ENCODE assay signal across 1 cellular context in the genomic region with DNA sequence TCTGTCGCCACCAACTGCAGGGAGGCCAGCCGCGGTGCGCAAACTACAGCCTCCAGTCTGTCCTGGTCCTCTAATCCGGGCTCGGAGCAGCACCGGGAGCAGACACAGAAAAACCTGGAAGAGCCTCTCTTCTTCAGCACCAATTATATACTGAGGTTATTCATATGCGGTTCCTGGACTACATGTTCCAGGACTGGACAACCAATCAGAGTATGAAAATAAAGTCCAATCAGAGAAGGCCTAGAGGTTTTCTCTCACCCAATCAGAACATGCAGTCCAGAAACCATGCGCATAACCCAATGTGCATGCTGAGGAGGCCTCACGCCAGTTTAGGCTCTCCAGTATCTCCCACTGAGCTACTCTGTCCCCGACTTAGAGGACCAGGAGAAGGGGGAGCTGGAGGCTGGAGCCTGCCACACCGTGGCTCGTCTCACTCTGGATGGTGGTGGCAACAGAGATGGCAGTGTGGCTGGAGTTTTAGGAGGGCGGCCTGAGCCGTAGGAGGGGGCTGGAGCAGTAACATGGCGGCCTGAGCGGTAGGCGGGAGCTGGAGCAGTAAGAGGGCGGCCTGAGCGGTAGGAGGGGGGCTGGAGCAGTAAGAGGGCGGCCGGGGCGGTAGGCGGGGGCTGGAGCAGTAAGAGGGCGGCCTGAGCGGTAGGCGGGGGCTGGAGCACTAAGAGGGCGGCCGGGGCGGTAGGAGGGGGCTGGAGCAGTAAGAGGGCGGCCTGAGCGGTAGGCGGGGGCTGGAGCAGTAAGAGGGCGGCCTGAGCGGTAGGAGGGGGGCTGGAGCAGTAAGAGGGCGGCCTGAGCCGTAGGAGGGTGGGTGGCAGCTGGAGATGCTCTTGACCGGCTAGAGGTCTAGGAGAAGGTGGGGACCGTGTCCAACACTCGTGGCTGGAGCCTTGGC.
A peak's percentile ranks its signal among the peaks of the same experiment; 100 is the strongest.
TF ChIP-seq lines count a peak whose summit lies in the region.

No MANE protein-coding gene starts in this region.

TF ChIP-seq in SK-N-SH, 30 proteins besides CTCF, POLR2A, EP300 and RAD21:
- TF ChIP-seq MXI1 (IDR thresholded peaks at IDR 0.05; ENCODE audit: low read depth, low read length) (peak; percentile 88; the same call in 1 of the 2 replicates), GATA2 (CRISPR knock-in tag; IDR thresholded peaks at IDR 0.05) (no peak), NRF1 (IDR thresholded peaks at IDR 0.05; ENCODE audit: low read depth, low read length) (peak; percentile 64), TAF1 (IDR thresholded peaks at IDR 0.05; ENCODE audit: borderline replicate concordance, low read depth, low read length) (peak; percentile 85), SIN3A (IDR thresholded peaks at IDR 0.05; ENCODE audit: borderline replicate concordance, low read depth, low read length) (peak; percentile 58), GABPA (IDR thresholded peaks at IDR 0.05; ENCODE audit: low read depth) (no peak), FOXJ3 (CRISPR knock-in tag; IDR thresholded peaks at IDR 0.05) (no peak), YY1 (IDR thresholded peaks at IDR 0.05; ENCODE audit: low read depth) (peak; percentile 87), TEAD4 (IDR thresholded peaks at IDR 0.05; ENCODE audit: borderline replicate concordance, insufficient read depth) (0 out of 2 replicates have a peak, but pooled peaks have one; percentile 29), MEF2A (IDR thresholded peaks at IDR 0.05; ENCODE audit: borderline replicate concordance, low read depth) (no peak), RCOR1 (IDR thresholded peaks at IDR 0.05; ENCODE audit: low read length) (no peak), POLR2AphosphoS5 (IDR thresholded peaks at IDR 0.05; ENCODE audit: low read depth, low read length) (peak; percentile 92), RFX5 (IDR thresholded peaks at IDR 0.05; ENCODE audit: low read length) (peak; percentile 70)
- TF ChIP-seq, protein P1, sequence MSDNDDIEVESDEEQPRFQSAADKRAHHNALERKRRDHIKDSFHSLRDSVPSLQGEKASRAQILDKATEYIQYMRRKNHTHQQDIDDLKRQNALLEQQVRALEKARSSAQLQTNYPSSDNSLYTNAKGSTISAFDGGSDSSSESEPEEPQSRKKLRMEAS (IDR thresholded peaks at IDR 0.05; ENCODE audit: low read depth) = peak; percentile 77; the same call in 1 of the 2 replicates
